9 cellular contexts compared by ENCODE assay signal in the genomic region with DNA sequence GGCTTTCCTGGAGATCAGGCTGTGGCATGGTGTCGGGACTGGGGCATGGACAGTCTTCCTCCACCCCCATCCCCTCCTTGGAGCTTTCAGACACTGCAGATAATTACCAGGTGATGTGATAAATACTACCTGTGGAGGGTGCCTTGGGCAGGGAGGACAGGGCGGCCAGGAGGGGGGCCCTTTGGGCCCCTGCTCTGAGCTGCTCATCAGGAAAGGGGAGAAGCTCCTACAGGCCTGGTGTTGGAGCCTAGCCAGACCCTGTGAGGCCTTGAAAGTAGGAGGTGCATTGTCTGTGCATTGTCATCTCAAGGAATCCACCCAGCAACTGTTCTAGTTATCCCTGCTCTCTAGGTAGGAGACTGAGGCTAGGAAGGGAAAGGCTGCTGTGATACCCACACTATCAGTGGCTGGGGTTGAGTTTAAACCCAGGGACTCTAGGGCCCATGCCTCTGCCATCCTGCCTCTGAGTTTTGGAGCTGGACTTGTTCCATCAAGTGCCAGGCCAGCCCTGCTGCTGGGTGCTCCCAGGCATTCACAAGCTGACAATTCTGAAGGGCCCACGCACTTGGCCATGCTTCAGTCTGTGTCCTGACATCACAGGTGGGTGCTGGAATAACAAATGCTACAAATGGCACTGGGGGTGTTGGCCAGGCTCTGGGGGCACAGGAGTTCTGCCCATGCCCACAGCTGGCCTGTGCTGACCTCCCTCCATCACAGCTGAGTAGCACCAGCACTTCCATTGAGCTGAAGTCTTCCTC. TPM values are rescaled to one million over a fixed set of nuclear protein-coding genes. Genes with fewer than 3 reads are reported as not detected.
DNase-seq lines count a peak whose midpoint lies in the region; ATAC-seq and TF ChIP-seq lines count a peak whose summit lies in the region.
"Not testable (repeated sequence)": the region's sequence is repeated elsewhere in the genome, so short reads cannot be mapped to it uniquely, and the experiment has no call there.
"Had no signal": no experiment of that assay in that cellular context is flagged by ENCODE, and none has a peak within 500 bp of the region (broad histone marks: within the 10 kb centered on the region; RNA-seq: fewer than 3 reads in every experiment).

No MANE protein-coding gene starts in this region.

- H3K9me3 ChIP-seq in HEK293 (ENCODE audit: control insufficient read depth, insufficient read depth, low read depth, low read length); neuronal stem cell (replicated peaks in 1 of 2; ENCODE audit: control insufficient read depth in 2 of 2, insufficient read depth in 1 of 2, low read depth in 1 of 2, low read length in 2 of 2): not testable (repeated sequence)

- H3K27ac Mint-ChIP-seq in activated T-helper 17 cell treated with anti-CD3 and anti-CD28 coated beads, Interleukin-2, amount 50 U/mL, for 72 hours, result peak overlapping the region; percentile 39
- H3K27ac Mint-ChIP-seq in stimulated activated effector memory CD8-positive, alpha-beta T cell treated with anti-CD3 and anti-CD28 coated beads, Interleukin-12 subunit alpha, Interleukin-12 subunit beta, amount 100 ng/mL, for 72 hours, result peak overlapping the region; percentile 21

- H3K23ac ChIP-seq in neuronal stem cell (ENCODE audit: low read depth, low read length, poor library complexity), result not testable (repeated sequence)

- not testable (repeated sequence) for H3K4ac ChIP-seq in neuronal stem cell (ENCODE audit: low read length)

- peak overlapping the region; percentile 7 for H2BK12ac ChIP-seq in neuronal stem cell (ENCODE audit: low read length)

- not testable (repeated sequence) for H2BK5ac ChIP-seq in neuronal stem cell (ENCODE audit: low read length)

- H2AFZ ChIP-seq in neuronal stem cell (ENCODE audit: low read length), result not testable (repeated sequence)

- not testable (repeated sequence) for H3K4me1 Mint-ChIP-seq in activated T-helper 17 cell treated with anti-CD3 and anti-CD28 coated beads, Interleukin-2, amount 50 U/mL, for 72 hours
- peaks cover 28% of the 10 kb centered on the region for H3K4me1 Mint-ChIP-seq in stimulated activated effector memory CD8-positive, alpha-beta T cell treated with anti-CD3 and anti-CD28 coated beads, Interleukin-12 subunit alpha, Interleukin-12 subunit beta, amount 100 ng/mL, for 72 hours

- H3K4me3 Mint-ChIP-seq in activated T-helper 17 cell treated with anti-CD3 and anti-CD28 coated beads, Interleukin-2, amount 50 U/mL, for 72 hours; stimulated activated effector memory CD8-positive, alpha-beta T cell treated with anti-CD3 and anti-CD28 coated beads, Interleukin-12 subunit alpha, Interleukin-12 subunit beta, amount 100 ng/mL, for 72 hours: not testable (repeated sequence)

- H3K79me1 ChIP-seq in neuronal stem cell (ENCODE audit: low read depth, low read length), result not testable (repeated sequence)

- H3K9ac ChIP-seq in neuronal stem cell (ENCODE audit: low read depth, low read length, poor library complexity), result not testable (repeated sequence)

- H4K91ac ChIP-seq in neuronal stem cell (ENCODE audit: low read depth, low read length, poor library complexity), result not testable (repeated sequence)

- not testable (repeated sequence) for H3K27me3 ChIP-seq in foreskin keratinocyte; neuronal stem cell (ENCODE audit: control insufficient read depth in 3 of 3, insufficient read depth in 3 of 3, low read depth in 1 of 3, low read length in 3 of 3)

- H2BK15ac ChIP-seq in neuronal stem cell (ENCODE audit: low read length), result not testable (repeated sequence)

- H3K14ac ChIP-seq in neuronal stem cell (ENCODE audit: low read length), result peak overlapping the region; percentile 5

- no CpG with 5 or more reads among the region's 3 CpGs for WGBS in neuronal stem cell (ENCODE audit: extremely low coverage in 2 of 2, insufficient read length in 2 of 2, insufficient replicate concordance in 1 of 2), 2 donors

- not testable (repeated sequence) for ATAC-seq in activated T-helper 17 cell treated with anti-CD3 and anti-CD28 coated beads, Interleukin-2, amount 50 U/mL, for 72 hours (replicated peaks); stimulated activated effector memory CD8-positive, alpha-beta T cell treated with anti-CD3 and anti-CD28 coated beads, Interleukin-12 subunit alpha, Interleukin-12 subunit beta, amount 100 ng/mL, for 72 hours
- peak; percentile 5 for ATAC-seq in foreskin keratinocyte

- H3K27ac ChIP-seq in 22Rv1, result 0 out of 2 replicates have a peak overlapping the region, but pooled peaks have one; percentile 13
- not testable (repeated sequence) for H3K27ac ChIP-seq in HEK293 (ENCODE audit: extremely low read depth, low read depth, low read length); foreskin keratinocyte; neuronal stem cell (replicated peaks; ENCODE audit: low read length)

- not testable (repeated sequence) for H3K4me2 ChIP-seq in neuronal stem cell (ENCODE audit: insufficient read depth, low read length, poor library complexity, severe bottlenecking)

- not testable (repeated sequence) for H3K36me3 Mint-ChIP-seq in activated T-helper 17 cell treated with anti-CD3 and anti-CD28 coated beads, Interleukin-2, amount 50 U/mL, for 72 hours (ENCODE audit: low read depth); stimulated activated effector memory CD8-positive, alpha-beta T cell treated with anti-CD3 and anti-CD28 coated beads, Interleukin-12 subunit alpha, Interleukin-12 subunit beta, amount 100 ng/mL, for 72 hours

- H4K8ac ChIP-seq in neuronal stem cell (ENCODE audit: low read depth, low read length), result not testable (repeated sequence)

- H3K9me3 Mint-ChIP-seq in activated T-helper 17 cell treated with anti-CD3 and anti-CD28 coated beads, Interleukin-2, amount 50 U/mL, for 72 hours; stimulated activated effector memory CD8-positive, alpha-beta T cell treated with anti-CD3 and anti-CD28 coated beads, Interleukin-12 subunit alpha, Interleukin-12 subunit beta, amount 100 ng/mL, for 72 hours: not testable (repeated sequence)

- DNase-seq in RPMI8226 (peak; percentile 53), choroid plexus epithelial cell (ENCODE audit: low read depth) (peak; percentile 66), foreskin keratinocyte (peak in 1 of 2 donors; percentile 47)
- DNase-seq in neuronal stem cell (ENCODE audit: low spot score); stimulated activated effector memory CD8-positive, alpha-beta T cell treated with anti-CD3 and anti-CD28 coated beads, Interleukin-12 subunit alpha, Interleukin-12 subunit beta, amount 100 ng/mL, for 72 hours (ENCODE audit: low spot score in 2 of 2): not testable (repeated sequence)

- peak overlapping the region; percentile 61 for H2AK5ac ChIP-seq in neuronal stem cell (ENCODE audit: low read depth, low read length)

- not testable (repeated sequence) for H3K27me3 Mint-ChIP-seq in activated T-helper 17 cell treated with anti-CD3 and anti-CD28 coated beads, Interleukin-2, amount 50 U/mL, for 72 hours

- H3K4me1 ChIP-seq in HEK293 (ENCODE audit: control insufficient read depth, insufficient read depth, low read length); foreskin keratinocyte; neuronal stem cell (ENCODE audit: control insufficient read depth in 2 of 2, insufficient read depth in 1 of 2, low read depth in 1 of 2, low read length in 2 of 2): not testable (repeated sequence)

- not testable (repeated sequence) for H3K4me3 ChIP-seq in HEK293 (ENCODE audit: low read depth, low read length); choroid plexus epithelial cell (ENCODE audit: low read depth, low read length); neuronal stem cell (ENCODE audit: low read length in 2 of 2)

- not testable (repeated sequence) for TF ChIP-seq CTCF in 22Rv1 (IDR thresholded peaks at IDR 0.05); HEK293 (tag by site-specific recombination; IDR thresholded peaks at IDR 0.05); choroid plexus epithelial cell (conservative IDR thresholded peaks at IDR 0.05; ENCODE audit: low read depth, low read length); foreskin keratinocyte (conservative IDR thresholded peaks at IDR 0.05)

- not testable (repeated sequence) for H2BK120ac ChIP-seq in neuronal stem cell (ENCODE audit: low read depth, low read length)

- not testable (repeated sequence) for H3K18ac ChIP-seq in neuronal stem cell (ENCODE audit: low read length)

- H3K36me3 ChIP-seq in HEK293 (ENCODE audit: control insufficient read depth in 2 of 2, insufficient read depth in 1 of 2, low read length in 2 of 2); neuronal stem cell (replicated peaks in 1 of 2; ENCODE audit: control insufficient read depth in 2 of 2, insufficient read depth in 2 of 2, low read length in 2 of 2): not testable (repeated sequence)

- POLR2A ChIA-PET in HEK293 (lab: Yijun Ruan, JAX), result not testable (repeated sequence)

- CTCF ChIA-PET in HEK293 (lab: Yijun Ruan, JAX), result interaction anchor here (0.9 kb wide), 1 partner anchor 172 kb away, joined by 5 read pairs; no protein-coding TSS in a partner anchor

TF ChIP-seq in HEK293, 187 proteins besides CTCF, POLR2A, EP300 and RAD21:
- TF ChIP-seq GLIS1 (tag by site-specific recombination; IDR thresholded peaks at IDR 0.05), result peak; percentile 87

RNA-seq across cellular contexts. Expression of gene GGT1, which starts 2.9 kb away (rescaled TPM):
- total RNA-seq in activated T-helper 17 cell treated with anti-CD3 and anti-CD28 coated beads, Interleukin-2, amount 50 U/mL, for 72 hours, result 100 to 1,000 TPM in 1 of 2 donors, 10 to 100 TPM in 1; 82.4 to 122 TPM
- 4.1 and 10.1 TPM in 2 replicates for total RNA-seq in foreskin keratinocyte
- 4.5 and 15.2 TPM in 2 replicates for polyA plus RNA-seq in foreskin keratinocyte
- 1.9 TPM for polyA plus RNA-seq in neuronal stem cell (2013, experiment 1 of 2)
- polyA plus RNA-seq in neuronal stem cell (2013, experiment 2 of 2), result 1.9 TPM

RNA-seq across cellular contexts. Expression of gene LRRC75B, which starts 7.3 kb away (rescaled TPM):
- 1 to 10 TPM; 1.1 to 2.3 TPM for total RNA-seq in activated T-helper 17 cell treated with anti-CD3 and anti-CD28 coated beads, Interleukin-2, amount 50 U/mL, for 72 hours
- 6.5 and 8.5 TPM in 2 replicates for total RNA-seq in foreskin keratinocyte
- 8.4 and 11.4 TPM in 2 replicates for polyA plus RNA-seq in foreskin keratinocyte
- polyA plus RNA-seq in neuronal stem cell (2013, experiment 1 of 2), result 14.3 TPM
- polyA plus RNA-seq in neuronal stem cell (2013, experiment 2 of 2), result 13.3 TPM
- total RNA-seq: CD4-positive, alpha-beta T cell had no signal

RNA-seq across cellular contexts. Expression of gene SNRPD3, which starts 44.3 kb away (rescaled TPM):
- 100 to 1,000 TPM in 1 of 2 donors, 10 to 100 TPM in 1; 81.1 to 128 TPM for total RNA-seq in activated T-helper 17 cell treated with anti-CD3 and anti-CD28 coated beads, Interleukin-2, amount 50 U/mL, for 72 hours
- total RNA-seq in foreskin keratinocyte, result 176 and 223 TPM in 2 replicates
- polyA plus RNA-seq in foreskin keratinocyte, result 239 and 282 TPM in 2 replicates
- 103 TPM for polyA plus RNA-seq in neuronal stem cell (2013, experiment 1 of 2)
- polyA plus RNA-seq in neuronal stem cell (2013, experiment 2 of 2), result 104 TPM

RNA-seq across cellular contexts. Expression of gene GUCD1, which starts 45.2 kb away (rescaled TPM):
- total RNA-seq in activated T-helper 17 cell treated with anti-CD3 and anti-CD28 coated beads, Interleukin-2, amount 50 U/mL, for 72 hours, result 100 to 1,000 TPM in 1 of 2 donors, 10 to 100 TPM in 1; 90.4 to 158 TPM
- total RNA-seq in foreskin keratinocyte, result 73.6 and 74.9 TPM in 2 replicates
- 56.1 and 58.1 TPM in 2 replicates for polyA plus RNA-seq in foreskin keratinocyte
- 35.1 TPM for polyA plus RNA-seq in neuronal stem cell (2013, experiment 1 of 2)
- polyA plus RNA-seq in neuronal stem cell (2013, experiment 2 of 2), result 35.4 TPM
